Comparison of ENCODE assay signal across 23 cellular contexts in the genomic region with DNA sequence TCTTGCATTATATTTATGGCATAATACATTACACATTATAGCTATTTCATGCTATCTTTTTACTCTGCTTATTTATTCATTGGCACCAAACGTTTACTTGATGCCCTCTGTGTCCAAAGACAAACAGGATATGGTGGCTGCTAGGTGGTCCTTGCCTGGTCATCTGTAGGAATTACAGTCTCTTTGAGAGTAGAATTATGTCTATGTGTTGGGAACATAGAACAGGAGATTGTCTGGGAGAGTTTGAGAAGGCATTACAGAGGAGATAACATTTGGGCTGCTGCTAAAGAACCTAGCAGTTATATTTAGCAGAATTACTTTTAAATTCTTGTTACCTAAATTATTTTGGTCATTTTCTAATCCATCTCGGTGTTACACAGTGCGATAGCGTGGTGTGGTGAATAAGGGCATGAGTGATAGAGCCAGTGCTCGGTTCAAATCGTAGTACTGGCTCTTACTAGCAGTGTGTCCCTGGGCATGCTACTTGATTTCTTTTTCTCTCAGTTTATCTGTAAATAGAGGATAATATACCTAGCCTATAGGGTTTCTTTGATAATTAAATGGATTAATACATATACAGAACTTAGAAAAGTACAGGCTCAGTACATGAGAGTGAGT. TPM values are rescaled to one million over a fixed set of nuclear protein-coding genes. Genes with fewer than 3 reads are reported as not detected.
"Had no signal": no experiment of that assay in that cellular context is flagged by ENCODE, and none has a peak within 500 bp of the region (broad histone marks: within the 10 kb centered on the region; RNA-seq: fewer than 3 reads in every experiment).

No MANE protein-coding gene starts in this region.

- ATAC-seq: activated T-cell treated with anti-CD3 and anti-CD28 coated beads, Interleukin-2, amount 50 U/mL, for 4 hours; natural killer cell treated with Interleukin-12 subunit alpha and Interleukin-12 subunit beta and Interleukin-15 and Interleukin-18, amount 100 ng/mL, for 72 hours; pancreas; right lobe of liver; T-helper 17 cell; upper lobe of right lung had no signal

- DNase-seq: activated CD4-positive, alpha-beta T cell treated with anti-CD3 and anti-CD28 coated beads for 4 hours; activated CD4-positive, alpha-beta T cell treated with anti-CD3 and anti-CD28 coated beads, Interleukin-2, amount 50 U/mL, for 48 hours; activated CD4-positive, CD25-positive, alpha-beta regulatory T cell; activated CD8-positive, alpha-beta memory T cell treated with anti-CD3 and anti-CD28 coated beads, Interleukin-2, amount 50 U/mL, for 48 hours; activated naive CD4-positive, alpha-beta T cell treated with anti-CD3 and anti-CD28 coated beads, Interleukin-2, amount 10 ng/mL, durations not matched to agents 7 days and 5 days; activated T-cell treated with anti-CD3 and anti-CD28 coated beads, Interleukin-2, amount 50 U/mL, for 4 hours; dermis blood vessel endothelial cell; effector CD8-positive, alpha-beta T cell; foreskin keratinocyte; hippocampal formation; pancreas; right lobe of liver; stimulated activated CD4-positive, alpha-beta T cell treated with anti-CD3 and anti-CD28 coated beads, Interleukin-1b, Interleukin-23, amount 100 ng/mL, for 48 hours; substantia nigra; T-helper 17 cell; thyroid gland; upper lobe of right lung had no signal

- H3K27me3 ChIP-seq: foreskin keratinocyte, neutrophil, pancreas, right lobe of liver, thyroid gland, upper lobe of right lung had no signal

- H3K9me3 Mint-ChIP-seq: activated naive CD4-positive, alpha-beta T cell treated with anti-CD3 and anti-CD28 coated beads, Interleukin-2, amount 10 ng/mL, durations not matched to agents 7 days and 5 days; activated T-cell treated with anti-CD3 and anti-CD28 coated beads, Interleukin-2, amount 50 U/mL, for 4 hours; memory B cell; natural killer cell treated with Interleukin-12 subunit alpha and Interleukin-12 subunit beta and Interleukin-15 and Interleukin-18, amount 100 ng/mL, for 72 hours; stimulated activated naive CD8-positive, alpha-beta T cell treated with anti-CD3 and anti-CD28 coated beads, Interleukin-15, Interleukin-2, amounts not matched to agents 100 ng/mL and 50 ng/mL, for 24 hours had no signal

- H3K4me1 ChIP-seq: foreskin keratinocyte, right lobe of liver, thyroid gland, upper lobe of right lung had no signal

- H3K27ac Mint-ChIP-seq: activated naive CD4-positive, alpha-beta T cell treated with anti-CD3 and anti-CD28 coated beads, Interleukin-2, amount 10 ng/mL, durations not matched to agents 7 days and 5 days; memory B cell; natural killer cell treated with Interleukin-12 subunit alpha and Interleukin-12 subunit beta and Interleukin-15 and Interleukin-18, amount 100 ng/mL, for 72 hours; stimulated activated naive CD8-positive, alpha-beta T cell treated with anti-CD3 and anti-CD28 coated beads, Interleukin-15, Interleukin-2, amounts not matched to agents 100 ng/mL and 50 ng/mL, for 24 hours; T-helper 17 cell had no signal

- H3K4me3 Mint-ChIP-seq: activated naive CD4-positive, alpha-beta T cell treated with anti-CD3 and anti-CD28 coated beads, Interleukin-2, amount 10 ng/mL, durations not matched to agents 7 days and 5 days; activated T-cell treated with anti-CD3 and anti-CD28 coated beads, Interleukin-2, amount 50 U/mL, for 4 hours; memory B cell; natural killer cell treated with Interleukin-12 subunit alpha and Interleukin-12 subunit beta and Interleukin-15 and Interleukin-18, amount 100 ng/mL, for 72 hours; stimulated activated naive CD8-positive, alpha-beta T cell treated with anti-CD3 and anti-CD28 coated beads, Interleukin-15, Interleukin-2, amounts not matched to agents 100 ng/mL and 50 ng/mL, for 24 hours; T-helper 17 cell had no signal

- H3K9me3 ChIP-seq: neutrophil, pancreas, right lobe of liver, thyroid gland, upper lobe of right lung had no signal

- H3K27me3 Mint-ChIP-seq: activated naive CD4-positive, alpha-beta T cell treated with anti-CD3 and anti-CD28 coated beads, Interleukin-2, amount 10 ng/mL, durations not matched to agents 7 days and 5 days; memory B cell; natural killer cell treated with Interleukin-12 subunit alpha and Interleukin-12 subunit beta and Interleukin-15 and Interleukin-18, amount 100 ng/mL, for 72 hours; stimulated activated naive CD8-positive, alpha-beta T cell treated with anti-CD3 and anti-CD28 coated beads, Interleukin-15, Interleukin-2, amounts not matched to agents 100 ng/mL and 50 ng/mL, for 24 hours; T-helper 17 cell had no signal

- H3K27ac ChIP-seq: foreskin keratinocyte, neutrophil, pancreas, right lobe of liver, skin epidermis, thyroid gland, upper lobe of right lung had no signal

- H3K36me3 ChIP-seq: neutrophil, thyroid gland had no signal

- H3K4me1 Mint-ChIP-seq: memory B cell had no signal

- H3K4me3 ChIP-seq: pancreas, right lobe of liver, skin epidermis, thyroid gland, upper lobe of right lung had no signal

RNA-seq across cellular contexts. Expression of a gene that starts 39.6 kb away (rescaled TPM):
- total RNA-seq: activated CD8-positive, alpha-beta memory T cell treated with anti-CD3 and anti-CD28 coated beads for 36 hours; activated T-cell treated with anti-CD3 and anti-CD28 coated beads, Interleukin-2, amount 50 U/mL, for 4 hours had no signal
